8 cellular contexts compared by ENCODE assay signal in the genomic region with DNA sequence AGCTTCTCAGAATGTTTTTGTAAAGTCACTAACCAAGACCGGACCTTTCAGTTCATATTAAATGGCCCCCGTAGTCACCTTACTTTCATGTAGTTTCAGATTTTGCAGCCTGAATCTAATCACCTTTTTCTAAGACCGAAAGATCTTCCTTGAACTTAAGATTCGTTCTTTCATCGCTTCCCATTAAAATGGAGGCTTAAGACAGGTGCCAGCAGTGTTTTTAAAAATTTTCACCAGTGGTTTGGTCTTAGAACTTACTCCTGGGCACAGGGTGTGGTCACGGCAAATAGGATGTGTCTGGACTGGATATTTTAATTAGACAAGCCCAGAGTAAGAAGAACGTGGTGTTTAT. TPM values are rescaled to one million over a fixed set of nuclear protein-coding genes. Genes with fewer than 3 reads are reported as not detected.
DNase-seq lines count a peak whose midpoint lies in the region; ATAC-seq lines count a peak whose summit lies in the region.

No MANE protein-coding gene starts in this region.

- H3K27me3 ChIP-seq in adipocyte (replicated peaks; ENCODE audit: control insufficient read depth, insufficient read depth, low read length) (no peaks in the 10 kb centered on the region), iPS-20b (ENCODE audit: insufficient read depth, low read length) (no peaks in the 10 kb centered on the region)

- no peak for ATAC-seq in activated T-cell treated with anti-CD3 and anti-CD28 coated beads, Interleukin-2, amount 50 U/mL, for 72 hours (replicated peaks in 1 of 2)
- no peak for ATAC-seq in stimulated activated naive B cell treated with anti-CD40 and anti-IgM and Interleukin-4, amounts not matched to agents 10 μg/mL and 1 μg/mL and 100 μg/mL, for 72 hours (replicated peaks)
- ATAC-seq in HG03139 (IDR thresholded peaks at IDR 0.05; ENCODE audit: unreplicated experiment), result no peak

- H3K36me3 ChIP-seq in adipocyte (ENCODE audit: control insufficient read depth, insufficient read depth, low read length, severe bottlenecking) (peaks cover 40% of the 10 kb centered on the region), iPS-20b (ENCODE audit: insufficient read depth, low read depth, low read length) (peaks cover 52% of the 10 kb centered on the region)

- peaks cover 53% of the 10 kb centered on the region for H3K4me1 Mint-ChIP-seq in activated T-cell treated with anti-CD3 and anti-CD28 coated beads, Interleukin-2, amount 50 U/mL, for 72 hours (ENCODE audit: low read depth)
- peaks cover 29 to 46% of the 10 kb centered on the region in 2 donors for H3K4me1 Mint-ChIP-seq in stimulated activated naive B cell treated with anti-CD40 and anti-IgM and Interleukin-4, amounts not matched to agents 10 μg/mL and 1 μg/mL and 100 μg/mL, for 72 hours

- no peak for DNase-seq in activated T-cell treated with anti-CD3 and anti-CD28 coated beads, Interleukin-2, amount 50 U/mL, for 72 hours
- DNase-seq in activated T-cell treated with anti-CD3 and anti-CD28 coated beads, Interleukin-2, amount 50 U/mL, for 1 hour, result no peak
- DNase-seq in adipocyte (ENCODE audit: low read depth), result peak; percentile 44
- no peak for DNase-seq in stimulated activated naive B cell treated with anti-CD40 and anti-IgM and Interleukin-4, amounts not matched to agents 10 μg/mL and 1 μg/mL and 100 μg/mL, for 72 hours
- no peak for DNase-seq in stimulated activated CD4-positive, alpha-beta T cell treated with anti-CD3 and anti-CD28 coated beads, Interleukin-4, amount 100 ng/mL, for 4 hours
- DNase-seq in activated CD8-positive, alpha-beta memory T cell treated with anti-CD3 and anti-CD28 coated beads for 24 hours, result no peak

- peak overlapping the region; percentile 90 to 99 for H3K4me3 Mint-ChIP-seq in activated T-cell treated with anti-CD3 and anti-CD28 coated beads, Interleukin-2, amount 50 U/mL, for 72 hours
- H3K4me3 Mint-ChIP-seq in stimulated activated naive B cell treated with anti-CD40 and anti-IgM and Interleukin-4, amounts not matched to agents 10 μg/mL and 1 μg/mL and 100 μg/mL, for 72 hours, result peak overlapping the region; percentile 88 to 95

- no peaks in the 10 kb centered on the region for H3K27me3 Mint-ChIP-seq in activated T-cell treated with anti-CD3 and anti-CD28 coated beads, Interleukin-2, amount 50 U/mL, for 72 hours (ENCODE audit: low read depth)
- peaks cover 0 to 4% of the 10 kb centered on the region in 2 donors for H3K27me3 Mint-ChIP-seq in stimulated activated naive B cell treated with anti-CD40 and anti-IgM and Interleukin-4, amounts not matched to agents 10 μg/mL and 1 μg/mL and 100 μg/mL, for 72 hours

- H3K9me3 ChIP-seq in adipocyte (ENCODE audit: control insufficient read depth, low read length), result no peaks in the 10 kb centered on the region
- H3K9me3 ChIP-seq in iPS-20b (ENCODE audit: insufficient read depth, low read depth, low read length), result no peaks in the 10 kb centered on the region

- peaks cover 30 to 54% of the 10 kb centered on the region in 2 donors for H3K36me3 Mint-ChIP-seq in activated T-cell treated with anti-CD3 and anti-CD28 coated beads, Interleukin-2, amount 50 U/mL, for 72 hours (ENCODE audit: insufficient read depth in 2 of 2)
- peaks cover 47 to 53% of the 10 kb centered on the region in 2 donors for H3K36me3 Mint-ChIP-seq in stimulated activated naive B cell treated with anti-CD40 and anti-IgM and Interleukin-4, amounts not matched to agents 10 μg/mL and 1 μg/mL and 100 μg/mL, for 72 hours

- peak overlapping the region; percentile 96 for H3K4me3 ChIP-seq in adipocyte (ENCODE audit: low read length)
- H3K4me3 ChIP-seq in iPS-20b (ENCODE audit: low read length), result peak overlapping the region; percentile 95

- no peaks in the 10 kb centered on the region for H3K9me3 Mint-ChIP-seq in activated T-cell treated with anti-CD3 and anti-CD28 coated beads, Interleukin-2, amount 50 U/mL, for 72 hours
- H3K9me3 Mint-ChIP-seq in stimulated activated naive B cell treated with anti-CD40 and anti-IgM and Interleukin-4, amounts not matched to agents 10 μg/mL and 1 μg/mL and 100 μg/mL, for 72 hours, result peaks cover 0 to 2% of the 10 kb centered on the region in 2 donors

- peak overlapping the region; percentile 98 for H3K27ac Mint-ChIP-seq in activated T-cell treated with anti-CD3 and anti-CD28 coated beads, Interleukin-2, amount 50 U/mL, for 72 hours
- H3K27ac Mint-ChIP-seq in stimulated activated naive B cell treated with anti-CD40 and anti-IgM and Interleukin-4, amounts not matched to agents 10 μg/mL and 1 μg/mL and 100 μg/mL, for 72 hours, result peak overlapping the region; percentile 100

- peak overlapping the region; percentile 86 for H3K27ac ChIP-seq in iPS-20b (ENCODE audit: low read length)

- H3K9ac ChIP-seq in adipocyte (ENCODE audit: low read length), result peak overlapping the region; percentile 100
- peak overlapping the region; percentile 97 for H3K9ac ChIP-seq in iPS-20b (ENCODE audit: low read depth, low read length)

- H3K4me1 ChIP-seq in adipocyte (ENCODE audit: control insufficient read depth, insufficient read depth, low read length), result peaks cover 42% of the 10 kb centered on the region
- peaks cover 6% of the 10 kb centered on the region; the same call in 1 of the 2 replicates for H3K4me1 ChIP-seq in iPS-20b (ENCODE audit: insufficient read depth, low read length)

RNA-seq across cellular contexts. Expression of a gene that starts 0.6 kb away (rescaled TPM):
- total RNA-seq in activated T-cell treated with anti-CD3 and anti-CD28 coated beads, Interleukin-2, amount 50 U/mL, for 72 hours, result 100 to 1,000 TPM; 409 to 541 TPM

RNA-seq across cellular contexts. Expression of a gene that starts 47.5 kb away (rescaled TPM):
- 10 to 100 TPM; 30.7 to 34.4 TPM for total RNA-seq in activated T-cell treated with anti-CD3 and anti-CD28 coated beads, Interleukin-2, amount 50 U/mL, for 72 hours
